ENCODE assay signal across 10 cellular contexts in genomic region chr4:169225812-169226211, GRCh38. TPM values are rescaled to one million over a fixed set of nuclear protein-coding genes. Genes with fewer than 3 reads are reported as not detected.
DNase-seq lines count a peak whose midpoint lies in the region; ATAC-seq and TF ChIP-seq lines count a peak whose summit lies in the region.
"Had no signal": no experiment of that assay in that cellular context is flagged by ENCODE, and none has a peak within 500 bp of the region (broad histone marks: within the 10 kb centered on the region; RNA-seq: fewer than 3 reads in every experiment).

No MANE protein-coding gene starts in this region.

- peak; percentile 33 for ATAC-seq in GM21619 (IDR thresholded peaks at IDR 0.05; ENCODE audit: unreplicated experiment)
- ATAC-seq in T-helper 17 cell = no peak

- CTCF ChIA-PET in activated CD4-positive, alpha-beta T cell treated with anti-CD3 and anti-CD28 coated beads, Interleukin-2, amount 10 ng/mL, durations not matched to agents 7 days and 5 days (lab: Charles Lee) = no interaction called here

- no peak overlapping the region for H3K4me3 Mint-ChIP-seq in activated CD4-positive, alpha-beta T cell treated with anti-CD3 and anti-CD28 coated beads, Interleukin-2, amount 10 ng/mL, durations not matched to agents 7 days and 5 days
- no peak overlapping the region for H3K4me3 Mint-ChIP-seq in T-helper 17 cell
- H3K4me3 Mint-ChIP-seq: central memory CD8-positive, alpha-beta T cell had no signal

- H3K9me3 Mint-ChIP-seq in activated CD4-positive, alpha-beta T cell treated with anti-CD3 and anti-CD28 coated beads, Interleukin-2, amount 10 ng/mL, durations not matched to agents 7 days and 5 days = no peaks in the 10 kb centered on the region
- H3K9me3 Mint-ChIP-seq: central memory CD8-positive, alpha-beta T cell had no signal

- DNase-seq in EL = peak; percentile 51
- DNase-seq in M059J (ENCODE audit: low read depth) = peak; percentile 68
- peak; percentile 72 for DNase-seq in fibroblast of mammary gland (ENCODE audit: low read depth)
- no peak for DNase-seq in activated naive CD4-positive, alpha-beta T cell treated with anti-CD3 and anti-CD28 coated beads, Interleukin-2, amount 50 U/mL, for 16 hours
- DNase-seq in activated CD4-positive, alpha-beta T cell treated with anti-CD3 and anti-CD28 coated beads, Interleukin-2, amount 10 ng/mL, durations not matched to agents 7 days and 5 days = no peak
- no peak for DNase-seq in T-helper 17 cell
- DNase-seq in effector CD8-positive, alpha-beta T cell (lab: John Stamatoyannopoulos, UW) = no peak
- DNase-seq: KG1 had no signal

- no peaks in the 10 kb centered on the region for H3K9me3 ChIP-seq in T-helper 17 cell (ENCODE audit: control insufficient read depth, low read length, poor library complexity, severe bottlenecking)

- H3K4me1 Mint-ChIP-seq in activated CD4-positive, alpha-beta T cell treated with anti-CD3 and anti-CD28 coated beads, Interleukin-2, amount 10 ng/mL, durations not matched to agents 7 days and 5 days = no peaks in the 10 kb centered on the region
- H3K4me1 Mint-ChIP-seq in T-helper 17 cell = no peaks in the 10 kb centered on the region
- H3K4me1 Mint-ChIP-seq: central memory CD8-positive, alpha-beta T cell had no signal

- H3K36me3 Mint-ChIP-seq in activated CD4-positive, alpha-beta T cell treated with anti-CD3 and anti-CD28 coated beads, Interleukin-2, amount 10 ng/mL, durations not matched to agents 7 days and 5 days (ENCODE audit: low read depth) = no peaks in the 10 kb centered on the region
- no peaks in the 10 kb centered on the region for H3K36me3 Mint-ChIP-seq in T-helper 17 cell (ENCODE audit: low read depth)

- H3K27me3 Mint-ChIP-seq in activated CD4-positive, alpha-beta T cell treated with anti-CD3 and anti-CD28 coated beads, Interleukin-2, amount 10 ng/mL, durations not matched to agents 7 days and 5 days = no peaks in the 10 kb centered on the region
- H3K27me3 Mint-ChIP-seq in T-helper 17 cell = peaks cover 2% of the 10 kb centered on the region
- H3K27me3 Mint-ChIP-seq: central memory CD8-positive, alpha-beta T cell had no signal

- no peak overlapping the region for H3K27ac Mint-ChIP-seq in activated CD4-positive, alpha-beta T cell treated with anti-CD3 and anti-CD28 coated beads, Interleukin-2, amount 10 ng/mL, durations not matched to agents 7 days and 5 days
- no peak overlapping the region for H3K27ac Mint-ChIP-seq in T-helper 17 cell

- TF ChIP-seq CTCF in fibroblast of mammary gland (conservative IDR thresholded peaks at IDR 0.05; ENCODE audit: control insufficient read depth, insufficient read depth, low read depth, low read length) = no peak

- POLR2A ChIA-PET in activated CD4-positive, alpha-beta T cell treated with anti-CD3 and anti-CD28 coated beads, Interleukin-2, amount 10 ng/mL, durations not matched to agents 7 days and 5 days (lab: Charles Lee) = no interaction called here

- H3K4me3 ChIP-seq in fibroblast of mammary gland (ENCODE audit: control insufficient read depth, low read depth, low read length) = no peak overlapping the region

RNA-seq across cellular contexts. Expression of gene SH3RF1, which starts 44.9 kb away (rescaled TPM):
- total RNA-seq in M059J (2014; rRNA removed; shearing (Covaris generic)) = 5.0 and 7.9 TPM in 2 replicates
- total RNA-seq in activated CD4-positive, alpha-beta T cell treated with anti-CD3 and anti-CD28 coated beads, Interleukin-2, amount 10 ng/mL, durations not matched to agents 7 days and 5 days = under 1 TPM; 0.17 TPM
- under 1 TPM; 0.16 to 0.42 TPM for total RNA-seq in T-helper 17 cell

Comparison
In these comparisons a context has a peak if more than half of its experiments do, and no peak if none do; other contexts are left out.
1. DNase-seq: peak in EL (single experiment), M059J (single experiment) and fibroblast of mammary gland (single experiment); none in activated naive CD4-positive, alpha-beta T cell treated with anti-CD3 and anti-CD28 coated beads, Interleukin-2, amount 50 U/mL, for 16 hours (single experiment), activated CD4-positive, alpha-beta T cell treated with anti-CD3 and anti-CD28 coated beads, Interleukin-2, amount 10 ng/mL, durations not matched to agents 7 days and 5 days (single experiment), T-helper 17 cell (0 of 3) and effector CD8-positive, alpha-beta T cell (single experiment).